25 cellular contexts compared by ENCODE assay signal in the genomic region with DNA sequence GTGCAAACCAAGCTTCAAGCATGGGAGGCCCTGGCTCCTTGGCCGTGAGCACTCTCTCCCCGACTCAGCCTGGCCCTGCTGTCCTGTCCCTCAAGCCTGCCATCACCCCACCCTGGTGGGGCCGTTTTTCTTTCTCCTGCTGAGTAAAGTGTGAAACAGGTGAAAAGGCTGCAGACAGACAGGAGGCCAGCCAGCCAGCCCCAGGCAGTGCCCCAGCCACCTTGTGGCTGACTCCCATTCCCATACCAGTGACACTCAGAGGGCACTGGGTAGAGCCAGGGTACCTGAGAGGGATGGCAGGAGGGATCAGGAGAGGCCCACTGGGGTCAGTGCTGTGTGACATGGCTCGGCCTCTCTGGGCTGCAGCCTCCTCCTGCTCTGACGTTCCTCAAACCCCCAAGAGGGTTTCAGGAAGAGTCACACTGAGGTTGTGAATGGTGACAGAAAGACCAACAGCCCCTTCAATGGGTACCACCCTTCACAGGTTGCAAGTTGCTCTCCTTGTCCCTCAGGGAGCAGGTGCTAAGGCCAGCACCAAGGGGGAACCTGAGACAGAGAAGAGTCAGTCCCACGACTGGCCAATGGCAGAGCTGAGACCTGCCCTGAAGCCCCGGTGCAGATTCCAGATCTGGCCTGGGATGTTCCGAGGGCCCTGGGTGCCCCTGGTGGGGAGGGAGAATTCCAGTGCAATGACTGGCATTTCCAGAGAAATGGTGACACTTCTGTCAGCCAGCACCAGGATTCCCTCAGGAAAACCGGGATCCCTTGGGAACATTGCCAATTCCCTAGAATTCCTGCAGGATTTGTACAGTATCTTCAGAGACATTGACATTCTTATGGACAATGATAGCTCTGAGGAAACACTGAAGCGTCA. TPM values are rescaled to one million over a fixed set of nuclear protein-coding genes. Genes with fewer than 3 reads are reported as not detected.
"Had no signal": no experiment of that assay in that cellular context is flagged by ENCODE, and none has a peak within 500 bp of the region (broad histone marks: within the 10 kb centered on the region; RNA-seq: fewer than 3 reads in every experiment).

No MANE protein-coding gene starts in this region.

- ATAC-seq: body of pancreas; left colon; naive thymus-derived CD4-positive, alpha-beta T cell; psoas muscle; stimulated activated naive CD8-positive, alpha-beta T cell treated with anti-CD3 and anti-CD28 coated beads, Interleukin-15, Interleukin-2, amounts not matched to agents 100 U/mL and 50 U/mL, for 24 hours had no signal

- H3K27me3 ChIP-seq: body of pancreas, testis had no signal

- H2AFZ ChIP-seq: hepatocyte had no signal

- H3K27ac ChIP-seq: body of pancreas, epithelial cell of prostate, hepatocyte, psoas muscle, sigmoid colon, testis had no signal

- H3K9me3 Mint-ChIP-seq: activated B cell treated with CpG ODN at 0.5 μM for 24 hours; activated CD4-positive, alpha-beta T cell treated with anti-CD3 and anti-CD28 coated beads, Interleukin-2, amount 10 ng/mL, durations not matched to agents 7 days and 5 days; activated naive CD4-positive, alpha-beta T cell treated with anti-CD3 and anti-CD28 coated beads, Interleukin-2, amount 50 U/mL, for 24 hours; activated T-helper 2 cell treated with anti-CD3 and anti-CD28 coated beads, Interferon-gamma antibody, Interleukin-2, Interleukin-4, amounts not matched to agents 10 μg/mL and 5 μg/mL and 100 μg/mL, durations not matched to agents 14 hours and 24 hours and 36 hours; central memory CD8-positive, alpha-beta T cell; immature natural killer cell; T-helper 1 cell treated with Interleukin-12 subunit alpha and Interleukin-12 subunit beta and Interleukin-4 antibody, amounts not matched to agents 30 μg/mL and 1 μg/mL, for 36 hours had no signal

- H3K79me2 ChIP-seq: hepatocyte had no signal

- H3K4me3 ChIP-seq: body of pancreas, hepatocyte, psoas muscle, sigmoid colon, testis had no signal

- H3K27me3 Mint-ChIP-seq: activated CD4-positive, alpha-beta T cell treated with anti-CD3 and anti-CD28 coated beads, Interleukin-2, amount 10 ng/mL, durations not matched to agents 7 days and 5 days; activated naive CD4-positive, alpha-beta T cell treated with anti-CD3 and anti-CD28 coated beads, Interleukin-2, amount 50 U/mL, for 24 hours had no signal

- H3K36me3 Mint-ChIP-seq: activated naive CD4-positive, alpha-beta T cell treated with anti-CD3 and anti-CD28 coated beads, Interleukin-2, amount 50 U/mL, for 24 hours; immature natural killer cell; naive thymus-derived CD4-positive, alpha-beta T cell had no signal

- H3K9me3 ChIP-seq: body of pancreas, psoas muscle, sigmoid colon, testis had no signal

- H3K4me3 Mint-ChIP-seq: activated B cell treated with CpG ODN at 0.5 μM for 24 hours; activated CD4-positive, alpha-beta T cell treated with anti-CD3 and anti-CD28 coated beads, Interleukin-2, amount 10 ng/mL, durations not matched to agents 7 days and 5 days; activated naive CD4-positive, alpha-beta T cell treated with anti-CD3 and anti-CD28 coated beads, Interleukin-2, amount 50 U/mL, for 24 hours; central memory CD8-positive, alpha-beta T cell; immature natural killer cell; naive thymus-derived CD4-positive, alpha-beta T cell; T-helper 1 cell treated with Interleukin-12 subunit alpha and Interleukin-12 subunit beta and Interleukin-4 antibody, amounts not matched to agents 30 μg/mL and 1 μg/mL, for 36 hours had no signal

- H3K4me1 Mint-ChIP-seq: activated B cell treated with CpG ODN at 0.5 μM for 24 hours; activated CD4-positive, alpha-beta T cell treated with anti-CD3 and anti-CD28 coated beads, Interleukin-2, amount 10 ng/mL, durations not matched to agents 7 days and 5 days; activated naive CD4-positive, alpha-beta T cell treated with anti-CD3 and anti-CD28 coated beads, Interleukin-2, amount 50 U/mL, for 24 hours; central memory CD8-positive, alpha-beta T cell; immature natural killer cell had no signal

- H3K4me1 ChIP-seq: sigmoid colon, testis had no signal

- DNase-seq: activated B cell treated with CpG ODN at 0.5 μM for 24 hours; activated CD4-positive, alpha-beta T cell treated with anti-CD3 and anti-CD28 coated beads, Interleukin-2, amount 10 ng/mL, durations not matched to agents 7 days and 5 days; activated CD8-positive, alpha-beta memory T cell treated with anti-CD3 and anti-CD28 coated beads for 24 hours; amniotic stem cell; body of pancreas; cortex of kidney; effector memory CD4-positive, alpha-beta T cell; immature natural killer cell; left colon; naive thymus-derived CD4-positive, alpha-beta T cell; nucleus accumbens; psoas muscle; sigmoid colon; stimulated activated CD4-positive, alpha-beta T cell treated with anti-CD3 and anti-CD28 coated beads, Interleukin-2, amount 100 ng/mL, for 24 hours; stimulated activated naive CD8-positive, alpha-beta T cell treated with anti-CD3 and anti-CD28 coated beads, Interleukin-15, Interleukin-2, amounts not matched to agents 100 U/mL and 50 U/mL, for 24 hours; testis had no signal

- H3K36me3 ChIP-seq: sigmoid colon had no signal

- H3K4me2 ChIP-seq: hepatocyte had no signal

RNA-seq across cellular contexts. Expression of a gene that starts 35.8 kb away (rescaled TPM):
- total RNA-seq: activated B cell treated with CpG ODN at 0.5 μM for 24 hours; activated CD4-positive, alpha-beta T cell treated with anti-CD3 and anti-CD28 coated beads, Interleukin-2, amount 10 ng/mL, durations not matched to agents 7 days and 5 days; activated T-helper 2 cell treated with anti-CD3 and anti-CD28 coated beads, Interferon-gamma antibody, Interleukin-2, Interleukin-4, amounts not matched to agents 10 μg/mL and 5 μg/mL and 100 μg/mL, durations not matched to agents 14 hours and 24 hours and 36 hours; body of pancreas; hepatocyte; left colon; lung microvascular endothelial cell; mononuclear cell; naive thymus-derived CD4-positive, alpha-beta T cell; psoas muscle; sigmoid colon; ureter had no signal
- polyA plus RNA-seq: hepatocyte; immature natural killer cell; naive thymus-derived CD4-positive, alpha-beta T cell; psoas muscle had no signal

RNA-seq across cellular contexts. Expression of a gene that starts 52.7 kb away (rescaled TPM):
- total RNA-seq: activated B cell treated with CpG ODN at 0.5 μM for 24 hours; activated CD4-positive, alpha-beta T cell treated with anti-CD3 and anti-CD28 coated beads, Interleukin-2, amount 10 ng/mL, durations not matched to agents 7 days and 5 days; activated T-helper 2 cell treated with anti-CD3 and anti-CD28 coated beads, Interferon-gamma antibody, Interleukin-2, Interleukin-4, amounts not matched to agents 10 μg/mL and 5 μg/mL and 100 μg/mL, durations not matched to agents 14 hours and 24 hours and 36 hours; body of pancreas; hepatocyte; left colon; lung microvascular endothelial cell; mononuclear cell; naive thymus-derived CD4-positive, alpha-beta T cell; psoas muscle; sigmoid colon; ureter had no signal
- polyA plus RNA-seq: hepatocyte; immature natural killer cell; naive thymus-derived CD4-positive, alpha-beta T cell; psoas muscle; sigmoid colon had no signal
